In the genomic region with DNA sequence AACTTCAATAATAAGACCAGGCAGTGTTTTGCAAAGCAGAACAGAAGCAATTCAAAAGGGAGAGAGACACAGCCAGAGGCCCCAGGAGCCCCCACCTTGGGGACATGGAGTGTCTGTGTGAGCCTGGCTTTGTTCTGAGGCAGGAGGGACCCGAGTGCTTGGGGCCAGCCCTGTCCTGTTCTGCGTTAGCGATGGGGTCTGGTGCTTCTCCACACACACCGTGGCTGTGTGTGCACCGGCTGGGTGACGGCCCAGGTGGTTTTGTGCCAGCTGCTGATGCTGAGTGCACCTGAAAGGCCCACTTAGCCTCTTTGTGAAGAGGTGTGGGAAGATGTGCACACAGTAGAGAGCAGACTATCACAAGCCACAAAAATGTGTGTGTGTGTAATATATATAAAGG, we compare ENCODE assay signal across 16 cellular contexts.
A peak's percentile ranks its signal among the peaks of the same experiment; 100 is the strongest.
DNase-seq lines count a peak whose midpoint lies in the region; FAIRE-seq and TF ChIP-seq lines count a peak whose summit lies in the region.
"Had no signal": no experiment of that assay in that cellular context is flagged by ENCODE, and none has a peak within 500 bp of the region (broad histone marks: within the 10 kb centered on the region; RNA-seq: fewer than 3 reads in every experiment).

No MANE protein-coding gene starts in this region.

- DNase-seq in DMS79 treated with DMSO at 0.1 percent for 48 hours (lab: John Stamatoyannopoulos, UW) = peak; percentile 86
- DNase-seq in NCI-H187 (lab: John Stamatoyannopoulos, UW) = peak; percentile 89 to 91
- DNase-seq in NCI-H345 (lab: John Stamatoyannopoulos, UW) = peak; percentile 78
- peak; percentile 35 for DNase-seq in kidney
- no peak for DNase-seq in OCI-LY7 (ENCODE audit: low spot score)
- DNase-seq in DMS114 treated with DMSO at 0.1 percent for 48 hours (lab: John Stamatoyannopoulos, UW; ENCODE audit: unreplicated experiment) = no peak
- no peak for DNase-seq in Caco-2
- DNase-seq in HuH-7.5 (ENCODE audit: low spot score) = no peak
- DNase-seq: C1 segment of cervical spinal cord, Kasumi-1, NCI-H1694, NCI-H69, PC-3 had no signal

- no peak overlapping the region for H3K4me3 Mint-ChIP-seq in Caco-2 (ENCODE audit: unreplicated experiment)
- H3K4me3 Mint-ChIP-seq: IgD-negative memory B cell had no signal

- H3K4me1 ChIP-seq in kidney (ENCODE audit: control insufficient read depth in 1 of 2, insufficient read depth in 1 of 2, low read depth in 1 of 2, low read length in 2 of 2) (no peaks in the 10 kb centered on the region), OCI-LY7 (ENCODE audit: insufficient read depth, low read length, poor library complexity, severe bottlenecking) (no peaks in the 10 kb centered on the region), Caco-2 (no peaks in the 10 kb centered on the region)
- H3K4me1 ChIP-seq: SJSA1 had no signal

- no peak overlapping the region for H3K9ac ChIP-seq in kidney (ENCODE audit: low read length in 2 of 2)

- H3K36me3 ChIP-seq in kidney (ENCODE audit: control insufficient read depth in 1 of 2, insufficient read depth in 2 of 2, low read length in 2 of 2) = no peaks in the 10 kb centered on the region
- H3K36me3 ChIP-seq in OCI-LY7 (ENCODE audit: insufficient read depth, low read length) = no peaks in the 10 kb centered on the region
- no peaks in the 10 kb centered on the region for H3K36me3 ChIP-seq in Caco-2 (ENCODE audit: control insufficient read depth, insufficient read depth, low read length)
- H3K36me3 ChIP-seq: SJSA1 had no signal

- no peak for TF ChIP-seq CTCF in kidney (IDR thresholded peaks at IDR 0.05; ENCODE audit: borderline replicate concordance, extremely low read depth, insufficient read depth)
- TF ChIP-seq CTCF in OCI-LY7 (conservative IDR thresholded peaks at IDR 0.05; ENCODE audit: low read length) = no peak
- no peak for TF ChIP-seq CTCF in Caco-2 (IDR thresholded peaks at IDR 0.05; ENCODE audit: insufficient read depth in 1 of 2, low read depth in 1 of 2, low read length in 1 of 2, severe bottlenecking in 1 of 2, unreplicated experiment in 1 of 2)

- no peaks in the 10 kb centered on the region for H3K79me2 ChIP-seq in OCI-LY7 (ENCODE audit: insufficient read depth, low read depth, low read length)

- no peak for FAIRE-seq in kidney (lab: Jason Lieb, UNC)
- FAIRE-seq: H54 had no signal

- no peaks in the 10 kb centered on the region for H3K9me2 ChIP-seq in OCI-LY7 (ENCODE audit: insufficient read depth, low read length)

- CTCF ChIA-PET in OCI-LY7 (lab: Charles Lee; ENCODE audit: unreplicated experiment) (no interaction called here), Caco-2 (lab: Charles Lee) (no interaction called here)

- H3K9me3 ChIP-seq in kidney (ENCODE audit: control insufficient read depth in 1 of 2, low read length in 2 of 2) = peaks cover 0 to 5% of the 10 kb centered on the region in 2 donors
- H3K9me3 ChIP-seq in OCI-LY7 (ENCODE audit: low read length) = no peaks in the 10 kb centered on the region
- H3K9me3 ChIP-seq in Caco-2 = no peaks in the 10 kb centered on the region

- BruUV-seq in OCI-LY7 (replicated peaks; lab: Mats Ljungman, UMichigan) (no TSS peak), Caco-2 (replicated peaks; lab: Mats Ljungman, UMichigan) (no TSS peak)

- H4K20me1 ChIP-seq in OCI-LY7 (ENCODE audit: insufficient read depth, low read length) = no peaks in the 10 kb centered on the region

- no peaks in the 10 kb centered on the region for H3K4me1 Mint-ChIP-seq in Caco-2 (ENCODE audit: low read depth, unreplicated experiment)
- H3K4me1 Mint-ChIP-seq: IgD-negative memory B cell had no signal

- H3K36me3 Mint-ChIP-seq in Caco-2 (ENCODE audit: insufficient read depth, unreplicated experiment) = no peaks in the 10 kb centered on the region
- H3K36me3 Mint-ChIP-seq: IgD-negative memory B cell had no signal

- H3K4me2 ChIP-seq in OCI-LY7 (ENCODE audit: low read length) = no peak overlapping the region

- H2AFZ ChIP-seq in OCI-LY7 (ENCODE audit: low read length) = no peak overlapping the region

- H3K27ac ChIP-seq in kidney (ENCODE audit: low read depth in 2 of 2, low read length in 2 of 2) (no peak overlapping the region), OCI-LY7 (ENCODE audit: low read depth, low read length, poor library complexity, severe bottlenecking) (no peak overlapping the region)
- H3K27ac ChIP-seq: SJSA1 had no signal

- H3K27me3 Mint-ChIP-seq in Caco-2 (ENCODE audit: insufficient read depth, unreplicated experiment) = no peaks in the 10 kb centered on the region
- H3K27me3 Mint-ChIP-seq: IgD-negative memory B cell had no signal

- H3K4me3 ChIP-seq in kidney (ENCODE audit: low read length in 2 of 2) (no peak overlapping the region), OCI-LY7 (ENCODE audit: low read depth, low read length, poor library complexity, severe bottlenecking) (no peak overlapping the region), Caco-2 (ENCODE audit: low read depth, low read length) (no peak overlapping the region)
- H3K4me3 ChIP-seq: SJSA1 had no signal

- POLR2A ChIA-PET in OCI-LY7 (lab: Charles Lee) (no interaction called here), Caco-2 (lab: Charles Lee) (no interaction called here)

- intact Hi-C loops in kidney (cut with DNase I) (no loop called here), OCI-LY7 (cut with micrococcal nuclease; ENCODE audit: unreplicated experiment) (no loop called here), Caco-2 (cut with micrococcal nuclease; ENCODE audit: unreplicated experiment) (no loop called here)

- peaks cover 14% of the 10 kb centered on the region for H3K9me3 Mint-ChIP-seq in Caco-2 (ENCODE audit: unreplicated experiment)

- H3K27me3 ChIP-seq in Caco-2 (replicated peaks; ENCODE audit: control insufficient read depth, insufficient read depth, low read length) = no peaks in the 10 kb centered on the region
- H3K27me3 ChIP-seq: SJSA1 had no signal

- H3K27ac Mint-ChIP-seq in Caco-2 (ENCODE audit: unreplicated experiment) = no peak overlapping the region
- H3K27ac Mint-ChIP-seq: IgD-negative memory B cell had no signal

Comparison
In these comparisons a context has a peak if more than half of its experiments do, and no peak if none do; other contexts are left out.
1. DNase-seq: peak in DMS79 treated with DMSO at 0.1 percent for 48 hours (single experiment), NCI-H187 (2 of 2), NCI-H345 (single experiment) and kidney (single experiment); none in OCI-LY7 (single experiment), DMS114 treated with DMSO at 0.1 percent for 48 hours (single experiment), Caco-2 (0 of 2) and HuH-7.5 (single experiment).